In the genomic region with DNA sequence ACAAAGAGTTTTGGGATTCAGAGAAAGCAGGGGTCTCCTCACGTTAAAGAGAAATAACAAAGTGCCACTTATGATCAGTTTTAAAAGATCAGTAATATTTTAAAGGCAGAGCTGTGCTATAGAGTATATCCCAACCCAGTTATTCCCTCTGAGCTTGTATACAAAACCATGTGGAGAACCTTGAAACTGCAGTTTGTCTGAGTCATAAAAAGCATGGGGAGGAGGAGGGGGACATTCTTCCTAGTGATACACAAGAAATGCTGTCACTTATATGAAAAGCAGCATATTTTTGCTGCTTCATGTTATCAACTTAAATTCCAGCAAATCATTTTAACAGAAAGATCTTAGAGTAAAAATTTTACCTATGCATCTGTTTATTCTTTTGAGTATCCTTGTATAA, we compare ENCODE assay signal across 15 cellular contexts.
DNase-seq lines count a peak whose midpoint lies in the region; ATAC-seq and TF ChIP-seq lines count a peak whose summit lies in the region.
"Had no signal": no experiment of that assay in that cellular context is flagged by ENCODE, and none has a peak within 500 bp of the region (broad histone marks: within the 10 kb centered on the region; RNA-seq: fewer than 3 reads in every experiment).

No MANE protein-coding gene starts in this region.

- H4K91ac ChIP-seq in trophoblast cell (ENCODE audit: low read depth, low read length) = no peak overlapping the region

- peak; percentile 78 for ATAC-seq in GM23338
- ATAC-seq: activated CD4-positive, alpha-beta T cell treated with anti-CD3 and anti-CD28 coated beads for 36 hours; stimulated activated naive B cell treated with anti-CD40 and anti-IgM and Interleukin-4, amounts not matched to agents 10 μg/mL and 1 μg/mL and 100 μg/mL, for 72 hours had no signal

- no peaks in the 10 kb centered on the region for H3K27me3 Mint-ChIP-seq in GM23338 (ENCODE audit: insufficient read depth, low read depth, poor library complexity)
- H3K27me3 Mint-ChIP-seq: activated CD4-positive, alpha-beta T cell treated with anti-CD3 and anti-CD28 coated beads for 36 hours; stimulated activated naive B cell treated with anti-CD40 and anti-IgM and Interleukin-4, amounts not matched to agents 10 μg/mL and 1 μg/mL and 100 μg/mL, for 72 hours had no signal

- H3K9me3 Mint-ChIP-seq in GM23338 = no peaks in the 10 kb centered on the region

- H3K14ac ChIP-seq in trophoblast cell (ENCODE audit: low read length) = no peak overlapping the region

- TF ChIP-seq CTCF in GM23338 (conservative IDR thresholded peaks at IDR 0.05; ENCODE audit: low read depth in 2 of 2) (peak in 1 of 2 experiments; percentile 35; a peak in 2 of 4 replicates), epithelial cell of esophagus (IDR thresholded peaks at IDR 0.05; ENCODE audit: insufficient read depth, low read depth, low read length, missing control alignments) (no peak)

- H2BK12ac ChIP-seq in trophoblast cell (ENCODE audit: low read length) = no peak overlapping the region

- no peak overlapping the region for H3K23ac ChIP-seq in trophoblast cell (ENCODE audit: low read length)

- peaks cover 14% of the 10 kb centered on the region; the same call in 2 of the 3 replicates for H3K4me1 Mint-ChIP-seq in GM23338
- H3K4me1 Mint-ChIP-seq: activated CD4-positive, alpha-beta T cell treated with anti-CD3 and anti-CD28 coated beads for 36 hours; stimulated activated naive B cell treated with anti-CD40 and anti-IgM and Interleukin-4, amounts not matched to agents 10 μg/mL and 1 μg/mL and 100 μg/mL, for 72 hours had no signal

- H3K36me3 ChIP-seq in GM23338 (ENCODE audit: insufficient read depth) (no peaks in the 10 kb centered on the region), NT2/D1 (ENCODE audit: insufficient read depth, insufficient read length, low read length) (no peaks in the 10 kb centered on the region), trophoblast cell (ENCODE audit: control insufficient read depth in 1 of 2, insufficient read depth in 2 of 2, low read length in 2 of 2) (no peaks in the 10 kb centered on the region)
- H3K36me3 ChIP-seq: ovary had no signal

- H4K8ac ChIP-seq in trophoblast cell (ENCODE audit: low read depth, low read length) = no peak overlapping the region

- no peak overlapping the region for H2BK5ac ChIP-seq in trophoblast cell (ENCODE audit: low read depth, low read length, poor library complexity)

- H3K18ac ChIP-seq in trophoblast cell (ENCODE audit: low read length) = no peak overlapping the region

- no peaks in the 10 kb centered on the region for H4K20me1 ChIP-seq in GM23338 (replicated peaks; ENCODE audit: insufficient read depth)

- no peaks in the 10 kb centered on the region for H3K9me3 ChIP-seq in NT2/D1 (ENCODE audit: insufficient read depth, low read length)
- no peaks in the 10 kb centered on the region for H3K9me3 ChIP-seq in trophoblast cell (ENCODE audit: insufficient read depth, low read depth, low read length)
- H3K9me3 ChIP-seq: ovary had no signal

- H3K4me3 ChIP-seq in GM23338 = no peak overlapping the region
- no peak overlapping the region for H3K4me3 ChIP-seq in NT2/D1 (ENCODE audit: insufficient read length, low read depth)
- no peak overlapping the region for H3K4me3 ChIP-seq in epithelial cell of esophagus (ENCODE audit: low read length)
- H3K4me3 ChIP-seq in trophoblast cell (ENCODE audit: low read depth, low read length) = no peak overlapping the region
- H3K4me3 ChIP-seq: lung, ovary had no signal

- H3F3A ChIP-seq in GM23338 (replicated peaks; ENCODE audit: low read depth) = no peaks in the 10 kb centered on the region

- no peak overlapping the region for H3K4ac ChIP-seq in trophoblast cell (ENCODE audit: low read depth, low read length)

- H2AK5ac ChIP-seq in trophoblast cell (ENCODE audit: low read length) = no peak overlapping the region

- peaks cover 12% of the 10 kb centered on the region for H3K4me1 ChIP-seq in GM23338 (ENCODE audit: insufficient read depth)
- H3K4me1 ChIP-seq in NT2/D1 (ENCODE audit: insufficient read depth, insufficient read length) = no peaks in the 10 kb centered on the region
- no peaks in the 10 kb centered on the region for H3K4me1 ChIP-seq in trophoblast cell (ENCODE audit: control insufficient read depth in 1 of 2, insufficient read depth in 2 of 2, low read length in 2 of 2)

- H2BK120ac ChIP-seq in trophoblast cell (ENCODE audit: insufficient read depth, low read length, poor library complexity) = no peak overlapping the region

- H3K9me2 ChIP-seq in GM23338 (ENCODE audit: insufficient read depth) = no peaks in the 10 kb centered on the region

- H3K27ac Mint-ChIP-seq in GM23338 = no peak overlapping the region
- H3K27ac Mint-ChIP-seq: activated CD4-positive, alpha-beta T cell treated with anti-CD3 and anti-CD28 coated beads for 36 hours; activated T-helper 2 cell treated with anti-CD3 and anti-CD28 coated beads, Interferon-gamma antibody, Interleukin-2, Interleukin-4, amounts not matched to agents 10 μg/mL and 5 μg/mL and 100 μg/mL, durations not matched to agents 14 hours and 24 hours and 36 hours; stimulated activated naive B cell treated with anti-CD40 and anti-IgM and Interleukin-4, amounts not matched to agents 10 μg/mL and 1 μg/mL and 100 μg/mL, for 72 hours had no signal

- no peak overlapping the region for H3K4me3 Mint-ChIP-seq in GM23338
- H3K4me3 Mint-ChIP-seq: activated CD4-positive, alpha-beta T cell treated with anti-CD3 and anti-CD28 coated beads for 36 hours; stimulated activated naive B cell treated with anti-CD40 and anti-IgM and Interleukin-4, amounts not matched to agents 10 μg/mL and 1 μg/mL and 100 μg/mL, for 72 hours had no signal

- H3K27ac ChIP-seq in GM23338 (ENCODE audit: low read depth) = no peak overlapping the region
- H3K27ac ChIP-seq in trophoblast cell (ENCODE audit: low read depth, low read length) = no peak overlapping the region
- H3K27ac ChIP-seq in substantia nigra (ENCODE audit: low read depth, low read length, poor library complexity, severe bottlenecking) = no peak overlapping the region
- H3K27ac ChIP-seq: ovary had no signal

- no peaks in the 10 kb centered on the region for H3K79me1 ChIP-seq in trophoblast cell (ENCODE audit: low read length)

- H2AFZ ChIP-seq in GM23338 (no peak overlapping the region), trophoblast cell (ENCODE audit: insufficient read depth, low read length, poor library complexity) (no peak overlapping the region)

- H3K9ac ChIP-seq in NT2/D1 (ENCODE audit: insufficient read length, low read depth) = no peak overlapping the region
- H3K9ac ChIP-seq in trophoblast cell (ENCODE audit: low read length) = no peak overlapping the region

- no CpG with 5 or more reads among the region's 1 CpG for WGBS in trophoblast cell (ENCODE audit: extremely low coverage, insufficient coverage, insufficient read length)

- H3K79me2 ChIP-seq in GM23338 (replicated peaks; ENCODE audit: insufficient read depth) (no peaks in the 10 kb centered on the region), trophoblast cell (ENCODE audit: control insufficient read depth, insufficient read depth, low read length, poor library complexity) (no peaks in the 10 kb centered on the region)

- H3K4me2 ChIP-seq in GM23338 (no peak overlapping the region), trophoblast cell (ENCODE audit: low read length) (no peak overlapping the region)

- H3K27me3 ChIP-seq in GM23338 (ENCODE audit: insufficient read depth) (no peaks in the 10 kb centered on the region), NT2/D1 (ENCODE audit: insufficient read depth, insufficient read length) (no peaks in the 10 kb centered on the region), trophoblast cell (ENCODE audit: insufficient read depth, low read length) (no peaks in the 10 kb centered on the region)
- H3K27me3 ChIP-seq: ovary had no signal

- no peak overlapping the region for H4K12ac ChIP-seq in trophoblast cell (ENCODE audit: low read depth, low read length)

- H3K36me3 Mint-ChIP-seq in GM23338 (ENCODE audit: low read depth) = no peaks in the 10 kb centered on the region; the same call in 2 of the 3 replicates

- peak; percentile 58 for DNase-seq in GM23338 (ENCODE audit: low spot score)
- DNase-seq in NT2/D1 (ENCODE audit: low read depth, low spot score) = peak; percentile 8
- DNase-seq in epithelial cell of esophagus (ENCODE audit: low read depth) = peak; percentile 31
- peak; percentile 27 to 77 for DNase-seq in trophoblast cell
- DNase-seq in middle frontal gyrus (ENCODE audit: extremely low spot score, low spot score) = no peak
- no peak for DNase-seq in substantia nigra (lab: John Stamatoyannopoulos, UW)
- no peak for DNase-seq in D341Med (ENCODE audit: low spot score)
- DNase-seq: activated CD4-positive, alpha-beta T cell treated with anti-CD3 and anti-CD28 coated beads for 36 hours; caudate nucleus; NCI-H1105 treated with DMSO at 0.1 percent for 48 hours; NCI-H748 treated with DMSO at 0.1 percent for 48 hours; ovary; stimulated activated naive B cell treated with anti-CD40 and anti-IgM and Interleukin-4, amounts not matched to agents 10 μg/mL and 1 μg/mL and 100 μg/mL, for 72 hours had no signal

TF ChIP-seq in GM23338, 12 proteins besides CTCF, POLR2A, EP300 and RAD21 (continues in another document):
- no peak for TF ChIP-seq ZNF114 (CRISPR knock-in tag; IDR thresholded peaks at IDR 0.05)
- TF ChIP-seq, protein P1, sequence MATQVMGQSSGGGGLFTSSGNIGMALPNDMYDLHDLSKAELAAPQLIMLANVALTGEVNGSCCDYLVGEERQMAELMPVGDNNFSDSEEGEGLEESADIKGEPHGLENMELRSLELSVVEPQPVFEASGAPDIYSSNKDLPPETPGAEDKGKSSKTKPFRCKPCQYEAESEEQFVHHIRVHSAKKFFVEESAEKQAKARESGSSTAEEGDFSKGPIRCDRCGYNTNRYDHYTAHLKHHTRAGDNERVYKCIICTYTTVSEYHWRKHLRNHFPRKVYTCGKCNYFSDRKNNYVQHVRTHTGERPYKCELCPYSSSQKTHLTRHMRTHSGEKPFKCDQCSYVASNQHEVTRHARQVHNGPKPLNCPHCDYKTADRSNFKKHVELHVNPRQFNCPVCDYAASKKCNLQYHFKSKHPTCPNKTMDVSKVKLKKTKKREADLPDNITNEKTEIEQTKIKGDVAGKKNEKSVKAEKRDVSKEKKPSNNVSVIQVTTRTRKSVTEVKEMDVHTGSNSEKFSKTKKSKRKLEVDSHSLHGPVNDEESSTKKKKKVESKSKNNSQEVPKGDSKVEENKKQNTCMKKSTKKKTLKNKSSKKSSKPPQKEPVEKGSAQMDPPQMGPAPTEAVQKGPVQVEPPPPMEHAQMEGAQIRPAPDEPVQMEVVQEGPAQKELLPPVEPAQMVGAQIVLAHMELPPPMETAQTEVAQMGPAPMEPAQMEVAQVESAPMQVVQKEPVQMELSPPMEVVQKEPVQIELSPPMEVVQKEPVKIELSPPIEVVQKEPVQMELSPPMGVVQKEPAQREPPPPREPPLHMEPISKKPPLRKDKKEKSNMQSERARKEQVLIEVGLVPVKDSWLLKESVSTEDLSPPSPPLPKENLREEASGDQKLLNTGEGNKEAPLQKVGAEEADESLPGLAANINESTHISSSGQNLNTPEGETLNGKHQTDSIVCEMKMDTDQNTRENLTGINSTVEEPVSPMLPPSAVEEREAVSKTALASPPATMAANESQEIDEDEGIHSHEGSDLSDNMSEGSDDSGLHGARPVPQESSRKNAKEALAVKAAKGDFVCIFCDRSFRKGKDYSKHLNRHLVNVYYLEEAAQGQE (IDR thresholded peaks at IDR 0.05; ENCODE audit: unreplicated experiment) = no peak
- no peak for TF ChIP-seq JUNB (IDR thresholded peaks at IDR 0.05; ENCODE audit: unreplicated experiment)
- TF ChIP-seq EZH2phosphoT487 (IDR thresholded peaks at IDR 0.05; ENCODE audit: unreplicated experiment) = no peak

Comparison
In these comparisons a context has a peak if more than half of its experiments do, and no peak if none do; other contexts are left out.
1. DNase-seq: peak in GM23338 (single experiment), NT2/D1 (single experiment), epithelial cell of esophagus (single experiment) and trophoblast cell (2 of 2); none in middle frontal gyrus (single experiment), substantia nigra (0 of 49) and D341Med (single experiment).